10 cellular contexts compared by ENCODE assay signal in the genomic region with DNA sequence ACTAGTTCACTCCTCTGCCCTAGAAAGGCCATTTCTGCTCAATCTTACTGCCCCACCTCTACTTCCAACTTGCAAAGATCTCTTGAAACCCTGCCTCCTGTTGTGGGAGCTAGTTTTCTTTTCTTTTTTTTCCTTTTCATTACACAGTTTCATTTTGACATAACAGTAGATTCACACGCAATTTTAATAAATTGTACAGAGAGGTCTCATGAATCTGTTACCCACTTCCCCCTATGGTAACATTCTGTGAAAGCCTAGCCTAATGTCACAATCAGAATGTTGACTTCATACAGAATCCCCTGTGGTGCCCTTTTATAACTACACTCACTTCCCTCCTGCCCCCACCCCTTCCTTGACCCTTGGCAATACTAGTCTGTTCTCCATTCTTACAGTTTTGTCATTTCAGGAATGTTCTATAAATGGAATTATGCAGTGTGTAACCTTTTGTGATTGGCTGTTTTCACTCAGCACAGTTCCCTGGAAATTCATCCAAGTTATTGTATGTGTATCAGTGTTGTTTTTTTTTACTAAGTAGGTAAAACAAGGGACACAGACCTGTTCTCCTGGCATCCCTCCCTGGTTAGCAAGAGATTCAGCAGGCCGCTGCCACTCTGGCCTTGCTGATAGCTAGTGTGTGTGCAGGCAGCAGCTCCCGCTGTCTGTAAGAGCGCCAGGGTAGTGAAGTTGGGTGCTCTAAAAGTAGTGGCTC. TPM values are rescaled to one million over a fixed set of nuclear protein-coding genes. Genes with fewer than 3 reads are reported as not detected.
DNase-seq lines count a peak whose midpoint lies in the region; ATAC-seq and TF ChIP-seq lines count a peak whose summit lies in the region.
"Had no signal": no experiment of that assay in that cellular context is flagged by ENCODE, and none has a peak within 500 bp of the region (broad histone marks: within the 10 kb centered on the region; RNA-seq: fewer than 3 reads in every experiment).

No MANE protein-coding gene starts in this region.

- intact Hi-C loops in body of pancreas (cut with DNase I) (no loop called here), upper lobe of right lung (cut with DNase I) (no loop called here)

- H3K4me3 ChIP-seq in body of pancreas (no peak overlapping the region), mesenchymal stem cell (ENCODE audit: insufficient read depth in 1 of 2, low read depth in 1 of 2, low read length in 2 of 2) (peak overlapping the region in 1 of 2 experiments; percentile 56), upper lobe of right lung (no peak overlapping the region), H7 (ENCODE audit: insufficient read depth, low read depth, low read length) (no peak overlapping the region)

- WGBS in body of pancreas, 2 donors: 46 to 56% methylated on average over 4 of the region's 4 CpGs
- WGBS in mesenchymal stem cell: 88% methylated on average over 4 of the region's 4 CpGs

- H3K4me1 ChIP-seq in body of pancreas (peaks cover 63% of the 10 kb centered on the region), mesenchymal stem cell (ENCODE audit: control insufficient read depth, insufficient read depth, low read depth, low read length) (peaks cover 17% of the 10 kb centered on the region), upper lobe of right lung (peaks cover 51% of the 10 kb centered on the region)

- no peak overlapping the region for H3K18ac ChIP-seq in mesenchymal stem cell (ENCODE audit: low read depth in 1 of 2, low read length in 2 of 2)

- H2AK5ac ChIP-seq in mesenchymal stem cell (ENCODE audit: low read length, severe bottlenecking): no peak overlapping the region

- no peak overlapping the region for H2AFZ ChIP-seq in mesenchymal stem cell (ENCODE audit: low read depth, low read length)

- H3K27ac ChIP-seq in body of pancreas (peak overlapping the region; percentile 80 to 92 (median 82)), mesenchymal stem cell (ENCODE audit: low read length, poor library complexity, severe bottlenecking) (no peak overlapping the region), upper lobe of right lung (peak overlapping the region; percentile 33)

- peak overlapping the region; percentile 69 for H3K9ac ChIP-seq in mesenchymal stem cell (ENCODE audit: low read length)

- H3K9me3 Mint-ChIP-seq in activated naive CD4-positive, alpha-beta T cell treated with anti-CD3 and anti-CD28 coated beads, Interleukin-2, amount 50 U/mL, for 72 hours: no peaks in the 10 kb centered on the region

- H3K27me3 ChIP-seq in body of pancreas (no peaks in the 10 kb centered on the region), mesenchymal stem cell (ENCODE audit: control insufficient read depth in 1 of 2, insufficient read depth in 1 of 2, low read length in 2 of 2) (no peaks in the 10 kb centered on the region), upper lobe of right lung (no peaks in the 10 kb centered on the region), H7 (ENCODE audit: control insufficient read depth, insufficient read depth, low read length) (no peaks in the 10 kb centered on the region)

- H2BK12ac ChIP-seq in mesenchymal stem cell (ENCODE audit: low read length in 2 of 2): peak overlapping the region in 1 of 2 experiments; percentile 38

- TF ChIP-seq POLR2A in body of pancreas (IDR thresholded peaks at IDR 0.05): no peak

- H3K9me3 ChIP-seq in body of pancreas (no peaks in the 10 kb centered on the region), mesenchymal stem cell (ENCODE audit: control insufficient read depth, low read length) (no peaks in the 10 kb centered on the region), upper lobe of right lung (no peaks in the 10 kb centered on the region)

- H3K23ac ChIP-seq in mesenchymal stem cell (ENCODE audit: low read length in 2 of 2): no peak overlapping the region

- ATAC-seq in activated naive CD4-positive, alpha-beta T cell treated with anti-CD3 and anti-CD28 coated beads, Interleukin-2, amount 50 U/mL, for 72 hours: peak; percentile 28 to 81
- ATAC-seq in body of pancreas (peak; percentile 28), upper lobe of right lung (peak; percentile 85), HG03045 (IDR thresholded peaks at IDR 0.05; ENCODE audit: unreplicated experiment) (no peak)
- ATAC-seq: Panc1 had no signal

- H3K79me1 ChIP-seq in mesenchymal stem cell (replicated peaks; ENCODE audit: low read length, poor library complexity, severe bottlenecking): peaks cover 31% of the 10 kb centered on the region

- H3K14ac ChIP-seq in mesenchymal stem cell (ENCODE audit: low read length in 2 of 2): no peak overlapping the region

- no peak for DNase-seq in activated naive CD4-positive, alpha-beta T cell treated with anti-CD3 and anti-CD28 coated beads, Interleukin-2, amount 50 U/mL, for 72 hours (ENCODE audit: low spot score in 2 of 2)
- no peak for DNase-seq in activated naive CD4-positive, alpha-beta T cell treated with anti-CD3 and anti-CD28 coated beads, Interleukin-2, amount 50 U/mL, for 16 hours
- DNase-seq in body of pancreas (peak in 1 of 4 donors; percentile 54), mesenchymal stem cell (peak; percentile 76), upper lobe of right lung (no peak), H7 (no peak)
- DNase-seq in central memory CD4-positive, alpha-beta T cell: no peak
- DNase-seq: effector CD8-positive, alpha-beta T cell had no signal

- H2BK5ac ChIP-seq in mesenchymal stem cell (ENCODE audit: low read depth, low read length, poor library complexity, severe bottlenecking): no peak overlapping the region

- TF ChIP-seq CTCF in body of pancreas (IDR thresholded peaks at IDR 0.05) (peak in 1 of 7 experiments; percentile 20), upper lobe of right lung (IDR thresholded peaks at IDR 0.05) (no peak)

- H3K4me2 ChIP-seq in mesenchymal stem cell (ENCODE audit: low read length, poor library complexity, severe bottlenecking): no peak overlapping the region

- H4K91ac ChIP-seq in mesenchymal stem cell (ENCODE audit: low read length): no peak overlapping the region

- H3K36me3 ChIP-seq in body of pancreas (replicated peaks in 1 of 2; ENCODE audit: insufficient read depth in 1 of 2, low read depth in 2 of 2) (no peaks in the 10 kb centered on the region), mesenchymal stem cell (ENCODE audit: control insufficient read depth in 1 of 2, insufficient read depth in 2 of 2, low read depth in 1 of 2, low read length in 2 of 2) (peaks cover 0 to 2% of the 10 kb centered on the region in 2 experiments), upper lobe of right lung (no peaks in the 10 kb centered on the region), H7 (replicated peaks; ENCODE audit: control insufficient read depth, insufficient read depth, low read length) (no peaks in the 10 kb centered on the region)

- H2BK120ac ChIP-seq in mesenchymal stem cell (ENCODE audit: low read depth, low read length): peak overlapping the region; percentile 38

- H3K4ac ChIP-seq in mesenchymal stem cell (ENCODE audit: low read depth in 1 of 2, low read length in 2 of 2): peak overlapping the region in 1 of 2 experiments; percentile 32

- peak overlapping the region; percentile 10 to 12 for H3K27ac Mint-ChIP-seq in activated naive CD4-positive, alpha-beta T cell treated with anti-CD3 and anti-CD28 coated beads, Interleukin-2, amount 50 U/mL, for 72 hours

- H2BK15ac ChIP-seq in mesenchymal stem cell (ENCODE audit: low read depth, poor library complexity, severe bottlenecking): no peak overlapping the region

- peaks cover 0 to 5% of the 10 kb centered on the region in 2 donors for H3K36me3 Mint-ChIP-seq in activated naive CD4-positive, alpha-beta T cell treated with anti-CD3 and anti-CD28 coated beads, Interleukin-2, amount 50 U/mL, for 72 hours

- no peak overlapping the region for H4K8ac ChIP-seq in mesenchymal stem cell (ENCODE audit: low read length)

RNA-seq across cellular contexts. Expression of gene CHST3, which starts 21.5 kb away (rescaled TPM):
- total RNA-seq in activated naive CD4-positive, alpha-beta T cell treated with anti-CD3 and anti-CD28 coated beads, Interleukin-2, amount 50 U/mL, for 72 hours: under 1 TPM; 0.16 to 0.88 TPM
- total RNA-seq in body of pancreas (10 to 100 TPM in 1 of 2 donors, 1 to 10 TPM in 1; 8.6 to 19.4 TPM), upper lobe of right lung (15.6 TPM)
- 14.6 TPM for polyA plus RNA-seq in mesenchymal stem cell (2013, experiment 1 of 2)
- 14.4 TPM for polyA plus RNA-seq in mesenchymal stem cell (2013, experiment 2 of 2)
- total RNA-seq in H7 (2014; rRNA removed; shearing (Covaris generic)): 4.1 and 4.2 TPM in 2 replicates
